Comparison of ENCODE assay signal across 8 cellular contexts in the genomic region with DNA sequence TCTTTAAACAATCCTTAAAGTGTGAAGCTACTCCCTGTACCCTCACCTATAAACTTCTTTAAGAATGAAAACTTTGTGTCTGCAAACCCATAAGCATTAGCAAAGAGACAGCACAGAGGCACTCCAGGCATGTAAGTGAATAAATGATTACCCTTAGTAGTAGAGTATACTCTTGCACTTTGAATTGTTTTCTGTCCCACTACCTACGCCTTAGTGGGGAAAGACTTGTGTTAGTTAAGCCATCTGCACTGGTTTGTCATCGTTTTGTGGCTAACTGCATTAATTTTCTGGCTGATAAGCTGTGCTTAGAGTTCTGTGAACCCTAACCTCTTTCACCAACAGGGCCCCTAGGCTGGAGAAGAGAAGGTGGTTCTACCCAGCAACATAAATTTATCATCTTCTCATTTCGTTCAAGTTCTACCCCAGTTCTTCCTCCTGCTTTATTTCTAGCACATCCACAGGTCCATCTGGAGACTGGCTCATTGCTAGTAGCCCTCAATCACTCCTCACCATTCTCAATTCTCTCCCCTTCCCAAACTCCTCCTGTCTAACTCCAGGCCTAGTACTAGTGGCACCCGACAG. TPM values are rescaled to one million over a fixed set of nuclear protein-coding genes. Genes with fewer than 3 reads are reported as not detected.
A peak's percentile ranks its signal among the peaks of the same experiment; 100 is the strongest.
DNase-seq lines count a peak whose midpoint lies in the region; ATAC-seq and TF ChIP-seq lines count a peak whose summit lies in the region.

No MANE protein-coding gene starts in this region.

- H3K4me3 Mint-ChIP-seq in chondrocyte (ENCODE audit: unreplicated experiment) = peak overlapping the region; percentile 100

- peak overlapping the region; percentile 25 for H2BK5ac ChIP-seq in IMR-90 (ENCODE audit: low read depth, low read length, poor library complexity, severe bottlenecking)

- H3K79me1 ChIP-seq in IMR-90 (ENCODE audit: low read depth in 1 of 2, low read length in 2 of 2) = peaks cover 29 to 41% of the 10 kb centered on the region in 2 experiments

- CTCF ChIA-PET in A673 (lab: Charles Lee) (no interaction called here), IMR-90 (lab: Yijun Ruan, JAX) (interaction anchor here (0.7 kb wide), 1 partner anchor 64 kb away, joined by 3 read pairs; no protein-coding TSS in a partner anchor)

- H3K9ac ChIP-seq in IMR-90 (ENCODE audit: low read depth, low read length) = peak overlapping the region; percentile 59

- H2BK15ac ChIP-seq in IMR-90 (ENCODE audit: low read depth, low read length) = no peak overlapping the region

- H3K18ac ChIP-seq in IMR-90 (ENCODE audit: low read depth, low read length) = no peak overlapping the region

- WGBS in IMR-90 (ENCODE audit: extremely low coverage in 2 of 2, insufficient read length in 1 of 2), 2 experiments = no CpG with 5 or more reads among the region's 4 CpGs

- intact Hi-C loops in A673 (cut with micrococcal nuclease; ENCODE audit: unreplicated experiment) (no loop called here), IMR-90 (cut with micrococcal nuclease) (no loop called here)

- H4K20me1 ChIP-seq in IMR-90 (ENCODE audit: insufficient read depth, low read length) = no peaks in the 10 kb centered on the region

- H2BK120ac ChIP-seq in IMR-90 (ENCODE audit: low read depth, low read length) = no peak overlapping the region

- H3K14ac ChIP-seq in IMR-90 (replicated peaks; ENCODE audit: low read depth, low read length) = peak overlapping the region; percentile 78

- peaks cover 26% of the 10 kb centered on the region for H3K4me1 Mint-ChIP-seq in chondrocyte (ENCODE audit: low read depth)

- H3K27ac ChIP-seq in A673 (ENCODE audit: low read depth, low read length, poor library complexity, severe bottlenecking) (peak overlapping the region; percentile 78), IMR-90 (ENCODE audit: insufficient read depth, low read length) (peak overlapping the region; percentile 75), muscle layer of duodenum (ENCODE audit: low read length) (peak overlapping the region; percentile 5)

- ATAC-seq in IMR-90 (ENCODE audit: low read depth) = no peak

- H3K4me3 ChIP-seq in A673 (ENCODE audit: low read depth, low read length, poor library complexity, severe bottlenecking) = peak overlapping the region; percentile 91
- peak overlapping the region; percentile 81 for H3K4me3 ChIP-seq in IMR-90 (ENCODE audit: insufficient read depth, low read depth, low read length)
- peak overlapping the region; percentile 53 to 86 for H3K4me3 ChIP-seq in muscle layer of duodenum (ENCODE audit: low read depth in 1 of 2, low read length in 2 of 2)

- H3K36me3 ChIP-seq in A673 (ENCODE audit: insufficient read depth, low read length, poor library complexity, severe bottlenecking) (peaks cover 21% of the 10 kb centered on the region), IMR-90 (ENCODE audit: control insufficient read depth, insufficient read depth, low read length) (peaks cover 2% of the 10 kb centered on the region), muscle layer of duodenum (ENCODE audit: control insufficient read depth in 1 of 2, insufficient read depth in 2 of 2, low read length in 2 of 2) (peaks cover 5 to 11% of the 10 kb centered on the region in 2 donors)

- peak overlapping the region; percentile 28; the same call in 1 of the 2 replicates for H4K5ac ChIP-seq in IMR-90 (ENCODE audit: low read depth, low read length)

- no peak overlapping the region for H2BK20ac ChIP-seq in IMR-90 (ENCODE audit: low read depth, low read length)

- DNase-seq in A673 (ENCODE audit: low spot score) (no peak), IMR-90 (no peak), chondrocyte (ENCODE audit: low spot score) (no peak), medulla oblongata (ENCODE audit: extremely low spot score) (no peak), amygdala (lab: John Stamatoyannopoulos, UW) (no peak), occipital lobe (lab: John Stamatoyannopoulos, UW) (no peak), T1000 (lab: John Stamatoyannopoulos, UW) (no peak)

- H2AK9ac ChIP-seq in IMR-90 (replicated peaks; ENCODE audit: low read depth, low read length, poor library complexity) = peak overlapping the region; percentile 60

- peak overlapping the region; percentile 88; the same call in 1 of the 2 replicates for H3K23ac ChIP-seq in IMR-90 (ENCODE audit: low read depth, low read length)

- peak overlapping the region; percentile 90 for H3K4me2 ChIP-seq in IMR-90 (ENCODE audit: low read depth, low read length)

- H3K27me3 Mint-ChIP-seq in chondrocyte (ENCODE audit: low read depth) = no peaks in the 10 kb centered on the region

- H3K9me3 Mint-ChIP-seq in chondrocyte (ENCODE audit: low read depth) = no peaks in the 10 kb centered on the region

- H3K27me3 ChIP-seq in A673 (replicated peaks; ENCODE audit: insufficient read depth, low read depth, low read length, poor library complexity) (no peaks in the 10 kb centered on the region), IMR-90 (ENCODE audit: control insufficient read depth, insufficient read depth, low read length) (no peaks in the 10 kb centered on the region), muscle layer of duodenum (ENCODE audit: low read depth, low read length) (no peaks in the 10 kb centered on the region)

- BruUV-seq in A673 (replicated peaks; lab: Mats Ljungman, UMichigan) = TSS peak; percentile 60
- no TSS peak for BruUV-seq in IMR-90 (replicated peaks; lab: Mats Ljungman, UMichigan)

- POLR2A ChIA-PET in A673 (lab: Charles Lee; ENCODE audit: low non-redundant PET) = no interaction called here
- POLR2A ChIA-PET in IMR-90 (lab: Charles Lee; ENCODE audit: unreplicated experiment) = no interaction called here

- H2AFZ ChIP-seq in IMR-90 (replicated peaks; ENCODE audit: low read length, poor library complexity) = peak overlapping the region; percentile 99

- dilution Hi-C loops in IMR-90 (cut with HindIII; ENCODE audit: low sequenced_read_pairs, unreplicated experiment) = no loop called here

- no peak for TF ChIP-seq CTCF in A673 (conservative IDR thresholded peaks at IDR 0.05; ENCODE audit: low read depth, low read length)
- TF ChIP-seq CTCF in IMR-90 (conservative IDR thresholded peaks at IDR 0.05; ENCODE audit: low read depth, low read length) = no peak
- TF ChIP-seq CTCF in chondrocyte (IDR thresholded peaks at IDR 0.05) = no peak

- peak overlapping the region; percentile 31 to 84 for H4K8ac ChIP-seq in IMR-90 (ENCODE audit: low read depth in 2 of 2, low read length in 2 of 2)

- peak overlapping the region; percentile 98 for H3K27ac Mint-ChIP-seq in chondrocyte (ENCODE audit: unreplicated experiment)

- no peak for TF ChIP-seq RAD21 in IMR-90 (IDR thresholded peaks at IDR 0.05; ENCODE audit: low read length)

- no peak for TF ChIP-seq POLR2A in IMR-90 (IDR thresholded peaks at IDR 0.05; ENCODE audit: low read depth, low read length)

- peak overlapping the region; percentile 87 for H2AK5ac ChIP-seq in IMR-90 (ENCODE audit: low read depth, low read length)

- H3K9me1 ChIP-seq in IMR-90 (ENCODE audit: insufficient read depth, low read length) = no peaks in the 10 kb centered on the region; the same call in 1 of the 2 replicates

- H3K9me3 ChIP-seq in A673 (ENCODE audit: low read depth, low read length, poor library complexity, severe bottlenecking) = no peaks in the 10 kb centered on the region
- H3K9me3 ChIP-seq in IMR-90 (ENCODE audit: control insufficient read depth, insufficient read depth, low read length) = no peaks in the 10 kb centered on the region
- H3K9me3 ChIP-seq in muscle layer of duodenum (ENCODE audit: control insufficient read depth in 1 of 2, low read length in 2 of 2) = no peaks in the 10 kb centered on the region

- H3K56ac ChIP-seq in IMR-90 (ENCODE audit: extremely low read depth, insufficient read depth, low read length) = peak overlapping the region; percentile 57; the same call in 1 of the 2 replicates

- H3K36me3 Mint-ChIP-seq in chondrocyte (ENCODE audit: low read depth) = peaks cover 5% of the 10 kb centered on the region

- H3K4me1 ChIP-seq in A673 (ENCODE audit: insufficient read depth, low read length, poor library complexity, severe bottlenecking) (peaks cover 4% of the 10 kb centered on the region), IMR-90 (ENCODE audit: control insufficient read depth, insufficient read depth, low read length) (peaks cover 2% of the 10 kb centered on the region), muscle layer of duodenum (ENCODE audit: control insufficient read depth in 1 of 2, insufficient read depth in 2 of 2, low read length in 2 of 2) (peaks cover 4 to 13% of the 10 kb centered on the region in 2 donors)

- peak overlapping the region; percentile 88 for H3K4ac ChIP-seq in IMR-90 (ENCODE audit: low read depth, low read length)

- in situ Hi-C loops in IMR-90 (cut with MboI; ENCODE audit: low sequenced_read_pairs) = no loop called here

- H4K91ac ChIP-seq in IMR-90 (ENCODE audit: insufficient read depth, low read depth, low read length) = 0 out of 2 replicates have a peak overlapping the region, but pooled peaks have one; percentile 6

TF ChIP-seq in IMR-90, 13 proteins besides CTCF, POLR2A, EP300 and RAD21 (continues in another document):
- no peak for TF ChIP-seq MAFK (IDR thresholded peaks at IDR 0.05; ENCODE audit: low read depth, low read length)
- TF ChIP-seq CHD1 (IDR thresholded peaks at IDR 0.05; ENCODE audit: low read depth, low read length) = no peak
- TF ChIP-seq BHLHE40 (IDR thresholded peaks at IDR 0.05; ENCODE audit: low read depth, low read length) = no peak
- no peak for TF ChIP-seq NFE2L2 (IDR thresholded peaks at IDR 0.05; ENCODE audit: low read depth, low read length)
- no peak for TF ChIP-seq CEBPB (IDR thresholded peaks at IDR 0.05; ENCODE audit: low read depth, low read length)
- TF ChIP-seq MAZ (IDR thresholded peaks at IDR 0.05; ENCODE audit: borderline replicate concordance, low read depth, low read length) = no peak
- no peak for TF ChIP-seq RCOR1 (IDR thresholded peaks at IDR 0.05; ENCODE audit: insufficient replicate concordance, low read length)

RNA-seq across cellular contexts. Expression of a gene that starts 0.7 kb away (rescaled TPM):
- total RNA-seq in A673 (2021) = 23.1 and 24.0 TPM in 2 replicates
- 19.2 and 22.9 TPM in 2 replicates for total RNA-seq in IMR-90 (2012; rRNA removed)
- 20.8 and 22.5 TPM in 2 replicates for polyA plus RNA-seq in IMR-90 (2012; rRNA removed)
- polyA plus RNA-seq in IMR-90 (2012; cell fraction: cytosol; rRNA removed) = 14.9 and 18.4 TPM in 2 replicates
- polyA plus RNA-seq in IMR-90 (2012; cell fraction: nucleus; rRNA removed; ENCODE audit: low replicate concordance) = 13.0 and 23.6 TPM in 2 replicates
- total RNA-seq in chondrocyte = 15.3 to 25.4 TPM (median 15.9 TPM) in 3 replicates
- total RNA-seq in occipital lobe = 21.7 TPM

RNA-seq across cellular contexts. Expression of a gene that starts 21.6 kb away (rescaled TPM):
- total RNA-seq in A673 (2021) = 15.0 and 16.3 TPM in 2 replicates
- 1.4 and 2.0 TPM in 2 replicates for total RNA-seq in IMR-90 (2012; rRNA removed)
- 4.1 and 4.6 TPM in 2 replicates for polyA plus RNA-seq in IMR-90 (2012; rRNA removed)
- polyA plus RNA-seq in IMR-90 (2012; cell fraction: cytosol; rRNA removed) = 2.7 and 3.6 TPM in 2 replicates
- 4.3 TPM in 2 replicates for polyA plus RNA-seq in IMR-90 (2012; cell fraction: nucleus; rRNA removed; ENCODE audit: low replicate concordance)
- total RNA-seq in chondrocyte = 7.6 to 8.3 TPM (median 7.7 TPM) in 3 replicates
- total RNA-seq in occipital lobe = 8.1 TPM

Comparison
In these comparisons a context has a peak if more than half of its experiments do, and no peak if none do; other contexts are left out.
1. H3K27ac ChIP-seq: peak in every context shown above with its lines; median percentile 78 in A673; 75 in IMR-90; 5 in muscle layer of duodenum.